In the genomic region with DNA sequence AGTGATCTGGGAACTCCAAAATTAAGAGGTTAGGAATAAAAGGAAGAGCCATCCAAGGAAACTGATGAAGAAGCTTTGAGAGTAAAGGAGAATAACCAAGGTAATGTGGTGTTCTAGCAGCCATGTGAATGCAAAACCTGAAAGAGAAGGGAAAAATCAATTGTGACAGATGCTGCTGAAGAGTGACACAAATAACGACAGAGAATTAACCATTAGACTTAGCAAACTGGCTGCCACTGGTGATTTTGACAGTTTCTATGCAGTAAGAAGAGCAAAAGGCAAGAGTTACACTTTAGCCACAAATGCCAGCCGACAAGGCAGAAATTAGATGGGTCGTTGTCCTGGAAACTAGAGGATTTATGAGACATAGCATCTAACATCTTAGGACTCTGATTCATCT, we compare ENCODE assay signal across 24 cellular contexts.
"Had no signal": no experiment of that assay in that cellular context is flagged by ENCODE, and none has a peak within 500 bp of the region (broad histone marks: within the 10 kb centered on the region; RNA-seq: fewer than 3 reads in every experiment).

No MANE protein-coding gene starts in this region.

- DNase-seq: heart right ventricle; hippocampal formation; kidney glomerular epithelial cell; left colon; left lung; midbrain; mucosa of descending colon; natural killer cell; nephron progenitor cell; ovary; right lobe of liver; stimulated activated CD4-positive, alpha-beta T cell treated with anti-CD3 and anti-CD28 coated beads, Interleukin-2, amount 100 ng/mL, for 24 hours; stimulated activated CD4-positive, alpha-beta T cell treated with anti-CD3 and anti-CD28 coated beads, Interleukin-4, amount 100 ng/mL, for 1 hour; stimulated activated naive B cell treated with anti-CD40 and anti-IgM and Interleukin-4, amounts not matched to agents 10 μg/mL and 1 μg/mL and 100 μg/mL, for 72 hours; stimulated activated naive CD8-positive, alpha-beta T cell treated with anti-CD3 and anti-CD28 coated beads, Interleukin-15, Interleukin-2, amounts not matched to agents 100 U/mL and 50 U/mL, for 24 hours; stomach; uterus had no signal

- H3K27me3 ChIP-seq: heart right ventricle, left lung, ovary, right atrium auricular region, right lobe of liver, stomach, suprapubic skin, tibial nerve, uterus had no signal

- H3K27ac Mint-ChIP-seq: memory B cell; natural killer cell; nephron progenitor cell; progenitor cell of endocrine pancreas; stimulated activated naive B cell treated with anti-CD40 and anti-IgM and Interleukin-4, amounts not matched to agents 10 μg/mL and 1 μg/mL and 100 μg/mL, for 72 hours; type B pancreatic cell had no signal

- H3K27me3 Mint-ChIP-seq: memory B cell; progenitor cell of endocrine pancreas; stimulated activated naive B cell treated with anti-CD40 and anti-IgM and Interleukin-4, amounts not matched to agents 10 μg/mL and 1 μg/mL and 100 μg/mL, for 72 hours had no signal

- H3K36me3 Mint-ChIP-seq: memory B cell; natural killer cell; stimulated activated naive B cell treated with anti-CD40 and anti-IgM and Interleukin-4, amounts not matched to agents 10 μg/mL and 1 μg/mL and 100 μg/mL, for 72 hours had no signal

- H3K4me3 ChIP-seq: heart right ventricle, left lung, mucosa of descending colon, ovary, right atrium auricular region, right lobe of liver, smooth muscle cell, stomach, suprapubic skin, tibial nerve, uterus had no signal

- H3K4me1 Mint-ChIP-seq: natural killer cell, nephron progenitor cell had no signal

- H3K4me3 Mint-ChIP-seq: memory B cell; natural killer cell; nephron progenitor cell; stimulated activated naive B cell treated with anti-CD40 and anti-IgM and Interleukin-4, amounts not matched to agents 10 μg/mL and 1 μg/mL and 100 μg/mL, for 72 hours; type B pancreatic cell had no signal

- H3K36me3 ChIP-seq: left lung, ovary, right atrium auricular region, right lobe of liver, suprapubic skin, uterus had no signal

- H3K4me1 ChIP-seq: right lobe of liver, uterus had no signal

- H3K27ac ChIP-seq: heart right ventricle, left lung, ovary, right atrium auricular region, right lobe of liver, stomach, suprapubic skin, tibial nerve, uterus had no signal

- H3K9me3 ChIP-seq: heart right ventricle, left lung, mucosa of descending colon, ovary, right atrium auricular region, right lobe of liver, stomach, suprapubic skin, tibial nerve, uterus had no signal

- ATAC-seq: heart right ventricle; left colon; left lung; mucosa of descending colon; natural killer cell; right lobe of liver; stimulated activated naive B cell treated with anti-CD40 and anti-IgM and Interleukin-4, amounts not matched to agents 10 μg/mL and 1 μg/mL and 100 μg/mL, for 72 hours; stimulated activated naive CD8-positive, alpha-beta T cell treated with anti-CD3 and anti-CD28 coated beads, Interleukin-15, Interleukin-2, amounts not matched to agents 100 U/mL and 50 U/mL, for 24 hours had no signal

- H3K4me2 ChIP-seq: smooth muscle cell had no signal

- H3K9me3 Mint-ChIP-seq: nephron progenitor cell; stimulated activated naive B cell treated with anti-CD40 and anti-IgM and Interleukin-4, amounts not matched to agents 10 μg/mL and 1 μg/mL and 100 μg/mL, for 72 hours had no signal
